In the genomic region with DNA sequence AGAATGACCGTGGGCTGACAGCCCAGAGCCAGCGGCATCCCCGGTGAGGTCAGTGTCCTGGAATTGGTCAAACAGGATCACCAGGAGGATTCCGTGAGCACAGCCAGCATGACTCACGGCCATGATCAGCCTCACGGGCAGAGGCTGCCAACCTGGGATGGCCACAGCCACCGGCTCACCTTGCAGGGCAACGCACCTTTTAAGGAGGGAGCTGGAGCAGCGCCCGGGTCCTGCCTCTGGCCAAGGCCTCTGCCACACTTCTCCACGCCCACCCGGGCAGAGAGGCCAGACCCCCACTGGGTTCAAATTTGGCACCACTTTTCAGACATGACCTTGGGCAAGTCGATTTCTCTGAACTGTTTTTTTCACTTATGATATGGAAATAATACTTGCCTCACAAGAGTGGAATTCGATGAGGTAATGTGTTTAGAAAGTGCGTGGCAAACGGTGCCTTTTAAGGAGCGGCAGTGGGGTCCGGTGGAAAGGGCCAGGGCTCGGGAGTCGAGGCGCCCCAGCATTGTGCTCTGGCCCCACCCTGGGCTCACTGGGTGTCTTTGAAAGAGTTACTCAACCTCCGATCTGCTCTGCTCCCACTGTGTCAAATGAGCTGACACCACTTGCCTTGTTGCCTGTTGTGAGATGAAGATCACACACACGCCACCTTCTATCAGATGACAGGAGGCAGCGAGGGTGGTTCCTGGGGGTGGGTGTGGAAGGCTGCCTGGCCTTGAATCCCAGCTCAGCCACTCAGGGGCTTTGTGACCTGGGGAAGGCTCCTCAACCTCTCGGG, we compare ENCODE assay signal across 9 cellular contexts. TPM values are rescaled to one million over a fixed set of nuclear protein-coding genes. Genes with fewer than 3 reads are reported as not detected.
DNase-seq lines count a peak whose midpoint lies in the region; TF ChIP-seq lines count a peak whose summit lies in the region.
"Had no signal": no experiment of that assay in that cellular context is flagged by ENCODE, and none has a peak within 500 bp of the region (broad histone marks: within the 10 kb centered on the region; RNA-seq: fewer than 3 reads in every experiment).

No MANE protein-coding gene starts in this region.

- TF ChIP-seq RAD21 in Ishikawa (IDR thresholded peaks at IDR 0.05; ENCODE audit: low read depth), result peak; percentile 30

- no peak overlapping the region for H3K4me2 ChIP-seq in mesendoderm (ENCODE audit: low read length)

- no peaks in the 10 kb centered on the region for H3K79me1 ChIP-seq in mesendoderm (ENCODE audit: low read length)

- peak; percentile 84 for DNase-seq in dedifferentiated amniotic fluid mesenchymal stem cell (ENCODE audit: extremely low spot score)
- peak; percentile 60 for DNase-seq in mesendoderm
- no peak for DNase-seq in OCI-M1 (lab: John Stamatoyannopoulos, UW)
- DNase-seq in midbrain (lab: John Stamatoyannopoulos, UW), result no peak
- DNase-seq in activated gamma-delta T cell treated with Interleukin-2 at 50 U/mL for 16 hours, result no peak
- no peak for DNase-seq in HAP-1 (ENCODE audit: low spot score in 2 of 2)
- DNase-seq: DND-41 had no signal

- TF ChIP-seq CTCF in 22Rv1 (IDR thresholded peaks at IDR 0.05), result no peak

- H2BK15ac ChIP-seq in mesendoderm (replicated peaks; ENCODE audit: low read depth), result no peak overlapping the region

- H3K4me1 ChIP-seq in mesendoderm (ENCODE audit: control insufficient read depth, low read depth, low read length), result no peaks in the 10 kb centered on the region
- H3K4me1 ChIP-seq in HAP-1, result no peaks in the 10 kb centered on the region

- no peaks in the 10 kb centered on the region for H3K9me3 ChIP-seq in HAP-1

- no peak overlapping the region for H4K8ac ChIP-seq in mesendoderm (ENCODE audit: low read depth, low read length)

- H3K36me3 ChIP-seq in mesendoderm (ENCODE audit: control insufficient read depth, insufficient read depth, low read length), result no peaks in the 10 kb centered on the region
- H3K36me3 ChIP-seq in HAP-1 (replicated peaks), result peaks cover 23% of the 10 kb centered on the region

- H3K9ac ChIP-seq in mesendoderm (ENCODE audit: low read length), result no peak overlapping the region

- H3K27me3 ChIP-seq in mesendoderm (ENCODE audit: insufficient read depth, low read length, poor library complexity) (no peaks in the 10 kb centered on the region), HAP-1 (ENCODE audit: low read depth) (no peaks in the 10 kb centered on the region)

- no peak overlapping the region for H2AK5ac ChIP-seq in mesendoderm (ENCODE audit: low read length)

- H3K4me3 ChIP-seq in mesendoderm (ENCODE audit: low read length), result no peak overlapping the region
- H3K4me3 ChIP-seq in HAP-1, result no peak overlapping the region

- no peaks in the 10 kb centered on the region for H3K79me2 ChIP-seq in mesendoderm (ENCODE audit: control insufficient read depth, insufficient read depth, low read length)

- H4K5ac ChIP-seq in mesendoderm (ENCODE audit: low read length), result no peak overlapping the region

- H3K18ac ChIP-seq in mesendoderm (ENCODE audit: low read length), result no peak overlapping the region

- in situ Hi-C loops in HAP-1 (cut with MboI; ENCODE audit: low sequenced_read_pairs), result loop anchor here (5.0 kb wide), 1 partner anchor 163 kb away; no protein-coding TSS in a partner anchor

- H2BK120ac ChIP-seq in mesendoderm (ENCODE audit: low read depth, low read length), result no peak overlapping the region

- no CpG with 5 or more reads among the region's 25 CpGs for WGBS in mesendoderm (ENCODE audit: extremely low coverage, insufficient coverage, low lambda C conversion rate)

- H3K56ac ChIP-seq in mesendoderm (ENCODE audit: low read length), result peak overlapping the region; percentile 10

- H3K27ac ChIP-seq in 22Rv1 (peak overlapping the region; percentile 76), mesendoderm (ENCODE audit: low read depth, low read length) (no peak overlapping the region)

- peak; percentile 95 for TF ChIP-seq EP300 in Ishikawa (IDR thresholded peaks at IDR 0.05; ENCODE audit: borderline replicate concordance)

- no peak overlapping the region for H2BK5ac ChIP-seq in mesendoderm (ENCODE audit: low read length)

- peak overlapping the region; percentile 4 for H3K23ac ChIP-seq in mesendoderm (ENCODE audit: low read length)

- H3K4ac ChIP-seq in mesendoderm (ENCODE audit: low read depth, low read length), result no peak overlapping the region

TF ChIP-seq in Ishikawa, 13 proteins besides CTCF, POLR2A, EP300 and RAD21:
- TF ChIP-seq TEAD4 (IDR thresholded peaks at IDR 0.05), result peak; percentile 92
- 0 out of 2 replicates have a peak, but pooled peaks have one; percentile 24 for TF ChIP-seq TAF1 (IDR thresholded peaks at IDR 0.05; ENCODE audit: low read depth)
- peak; percentile 92 for TF ChIP-seq FOXM1 (IDR thresholded peaks at IDR 0.05; ENCODE audit: borderline replicate concordance, low read depth)
- TF ChIP-seq, protein P1, sequence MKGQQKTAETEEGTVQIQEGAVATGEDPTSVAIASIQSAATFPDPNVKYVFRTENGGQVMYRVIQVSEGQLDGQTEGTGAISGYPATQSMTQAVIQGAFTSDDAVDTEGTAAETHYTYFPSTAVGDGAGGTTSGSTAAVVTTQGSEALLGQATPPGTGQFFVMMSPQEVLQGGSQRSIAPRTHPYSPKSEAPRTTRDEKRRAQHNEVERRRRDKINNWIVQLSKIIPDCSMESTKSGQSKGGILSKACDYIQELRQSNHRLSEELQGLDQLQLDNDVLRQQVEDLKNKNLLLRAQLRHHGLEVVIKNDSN (IDR thresholded peaks at IDR 0.05), result peak; percentile 51
- TF ChIP-seq CEBPB (IDR thresholded peaks at IDR 0.05), result peak; percentile 71
- TF ChIP-seq CREB1 (IDR thresholded peaks at IDR 0.05; ENCODE audit: low read depth), result peak; percentile 25; the same call in 1 of the 2 replicates
- TF ChIP-seq, protein P2, sequence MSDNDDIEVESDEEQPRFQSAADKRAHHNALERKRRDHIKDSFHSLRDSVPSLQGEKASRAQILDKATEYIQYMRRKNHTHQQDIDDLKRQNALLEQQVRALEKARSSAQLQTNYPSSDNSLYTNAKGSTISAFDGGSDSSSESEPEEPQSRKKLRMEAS (IDR thresholded peaks at IDR 0.05), result no peak; the same call in 1 of the 2 replicates
- TF ChIP-seq, protein P3, sequence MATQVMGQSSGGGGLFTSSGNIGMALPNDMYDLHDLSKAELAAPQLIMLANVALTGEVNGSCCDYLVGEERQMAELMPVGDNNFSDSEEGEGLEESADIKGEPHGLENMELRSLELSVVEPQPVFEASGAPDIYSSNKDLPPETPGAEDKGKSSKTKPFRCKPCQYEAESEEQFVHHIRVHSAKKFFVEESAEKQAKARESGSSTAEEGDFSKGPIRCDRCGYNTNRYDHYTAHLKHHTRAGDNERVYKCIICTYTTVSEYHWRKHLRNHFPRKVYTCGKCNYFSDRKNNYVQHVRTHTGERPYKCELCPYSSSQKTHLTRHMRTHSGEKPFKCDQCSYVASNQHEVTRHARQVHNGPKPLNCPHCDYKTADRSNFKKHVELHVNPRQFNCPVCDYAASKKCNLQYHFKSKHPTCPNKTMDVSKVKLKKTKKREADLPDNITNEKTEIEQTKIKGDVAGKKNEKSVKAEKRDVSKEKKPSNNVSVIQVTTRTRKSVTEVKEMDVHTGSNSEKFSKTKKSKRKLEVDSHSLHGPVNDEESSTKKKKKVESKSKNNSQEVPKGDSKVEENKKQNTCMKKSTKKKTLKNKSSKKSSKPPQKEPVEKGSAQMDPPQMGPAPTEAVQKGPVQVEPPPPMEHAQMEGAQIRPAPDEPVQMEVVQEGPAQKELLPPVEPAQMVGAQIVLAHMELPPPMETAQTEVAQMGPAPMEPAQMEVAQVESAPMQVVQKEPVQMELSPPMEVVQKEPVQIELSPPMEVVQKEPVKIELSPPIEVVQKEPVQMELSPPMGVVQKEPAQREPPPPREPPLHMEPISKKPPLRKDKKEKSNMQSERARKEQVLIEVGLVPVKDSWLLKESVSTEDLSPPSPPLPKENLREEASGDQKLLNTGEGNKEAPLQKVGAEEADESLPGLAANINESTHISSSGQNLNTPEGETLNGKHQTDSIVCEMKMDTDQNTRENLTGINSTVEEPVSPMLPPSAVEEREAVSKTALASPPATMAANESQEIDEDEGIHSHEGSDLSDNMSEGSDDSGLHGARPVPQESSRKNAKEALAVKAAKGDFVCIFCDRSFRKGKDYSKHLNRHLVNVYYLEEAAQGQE (IDR thresholded peaks at IDR 0.05; ENCODE audit: low read depth), result no peak
- TF ChIP-seq NFIC (IDR thresholded peaks at IDR 0.05), result peak; percentile 97
- TF ChIP-seq YY1 (IDR thresholded peaks at IDR 0.05; ENCODE audit: low read depth), result peak; percentile 78
- peak; percentile 59 for TF ChIP-seq ZBTB7A (IDR thresholded peaks at IDR 0.05; ENCODE audit: low read depth)
- TF ChIP-seq EGR1 (IDR thresholded peaks at IDR 0.05), result no peak
- TF ChIP-seq TCF12 (IDR thresholded peaks at IDR 0.05; ENCODE audit: low read depth), result peak; percentile 97

RNA-seq across cellular contexts. Expression of a gene that starts 16.0 kb away (rescaled TPM):
- 46.4 TPM for polyA plus RNA-seq in mesendoderm (2013, experiment 1 of 2)
- polyA plus RNA-seq in mesendoderm (2013, experiment 2 of 2), result 47.9 TPM

RNA-seq across cellular contexts. Expression of a gene that starts 41.4 kb away (rescaled TPM):
- 11.4 TPM for polyA plus RNA-seq in mesendoderm (2013, experiment 1 of 2)
- 11.7 TPM for polyA plus RNA-seq in mesendoderm (2013, experiment 2 of 2)

Comparison
In these comparisons a context has a peak if more than half of its experiments do, and no peak if none do; other contexts are left out.
1. DNase-seq: peak in dedifferentiated amniotic fluid mesenchymal stem cell (single experiment) and mesendoderm (single experiment); none in OCI-M1 (single experiment), midbrain (single experiment), activated gamma-delta T cell treated with Interleukin-2 at 50 U/mL for 16 hours (single experiment) and HAP-1 (0 of 2).